ENCODE assay signal across 1 cellular context in the genomic region with DNA sequence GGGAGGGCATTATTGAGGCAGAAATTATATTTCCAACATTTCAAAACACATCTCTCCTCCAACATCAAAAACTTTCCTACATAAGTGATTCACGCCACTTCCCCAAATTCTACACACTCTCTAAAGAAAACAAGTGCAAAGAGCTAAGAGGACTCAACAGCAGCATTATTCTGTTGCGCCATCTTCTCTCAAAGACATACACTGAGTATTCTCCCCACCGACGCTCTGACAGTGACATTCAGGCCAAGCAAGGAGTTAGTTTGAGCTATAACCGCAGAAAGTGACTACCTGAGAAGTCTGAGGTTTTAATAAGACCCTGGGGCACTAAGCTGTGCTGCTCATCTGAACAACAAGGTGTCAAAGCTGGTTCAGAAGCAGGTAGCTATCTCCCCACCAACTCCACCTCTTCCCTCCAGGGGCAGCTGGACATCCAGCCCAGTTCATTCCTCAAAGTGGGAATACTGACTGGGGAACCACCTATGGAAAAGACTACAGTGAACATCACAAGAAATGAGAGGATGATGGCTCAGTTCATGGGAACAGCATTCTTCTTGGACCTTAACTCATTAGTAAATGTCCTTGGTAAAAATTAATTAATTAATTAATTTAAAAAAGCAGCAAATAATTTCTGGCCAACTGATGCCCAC.
A peak's percentile ranks its signal among the peaks of the same experiment; 100 is the strongest.
TF ChIP-seq lines count a peak whose summit lies in the region.

No MANE protein-coding gene starts in this region.

TF ChIP-seq in GM12878, 131 proteins besides CTCF, POLR2A, EP300 and RAD21 (continued from another document):
- TF ChIP-seq, protein P1, sequence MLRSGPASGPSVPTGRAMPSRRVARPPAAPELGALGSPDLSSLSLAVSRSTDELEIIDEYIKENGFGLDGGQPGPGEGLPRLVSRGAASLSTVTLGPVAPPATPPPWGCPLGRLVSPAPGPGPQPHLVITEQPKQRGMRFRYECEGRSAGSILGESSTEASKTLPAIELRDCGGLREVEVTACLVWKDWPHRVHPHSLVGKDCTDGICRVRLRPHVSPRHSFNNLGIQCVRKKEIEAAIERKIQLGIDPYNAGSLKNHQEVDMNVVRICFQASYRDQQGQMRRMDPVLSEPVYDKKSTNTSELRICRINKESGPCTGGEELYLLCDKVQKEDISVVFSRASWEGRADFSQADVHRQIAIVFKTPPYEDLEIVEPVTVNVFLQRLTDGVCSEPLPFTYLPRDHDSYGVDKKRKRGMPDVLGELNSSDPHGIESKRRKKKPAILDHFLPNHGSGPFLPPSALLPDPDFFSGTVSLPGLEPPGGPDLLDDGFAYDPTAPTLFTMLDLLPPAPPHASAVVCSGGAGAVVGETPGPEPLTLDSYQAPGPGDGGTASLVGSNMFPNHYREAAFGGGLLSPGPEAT (IDR thresholded peaks at IDR 0.05; ENCODE audit: low read depth) = peak; percentile 38
- TF ChIP-seq BACH1 (IDR thresholded peaks at IDR 0.05; ENCODE audit: borderline replicate concordance) (0 out of 2 replicates have a peak, but pooled peaks have one; percentile 38), STAT3 (IDR thresholded peaks at IDR 0.05; ENCODE audit: low read depth, low read length) (no peak), PRDM15 (CRISPR knock-in tag; IDR thresholded peaks at IDR 0.05) (no peak), ZNF217 (IDR thresholded peaks at IDR 0.05) (no peak), HCFC1 (IDR thresholded peaks at IDR 0.05; ENCODE audit: low read length) (no peak), SMARCA5 (IDR thresholded peaks at IDR 0.05) (0 out of 2 replicates have a peak, but pooled peaks have one; percentile 16), IRF4 (IDR thresholded peaks at IDR 0.05; ENCODE audit: low read depth, low read length) (0 out of 2 replicates have a peak, but pooled peaks have one; percentile 36), MEF2A (IDR thresholded peaks at IDR 0.05; ENCODE audit: insufficient read depth, low read depth, low read length) (no peak), TAF1 (IDR thresholded peaks at IDR 0.05; ENCODE audit: borderline replicate concordance, low read depth, low read length) (no peak), ZSCAN29 (IDR thresholded peaks at IDR 0.05) (no peak), SUPT20H (IDR thresholded peaks at IDR 0.05; ENCODE audit: borderline replicate concordance, control insufficient read depth, low read depth, low read length) (no peak), CEBPB (IDR thresholded peaks at IDR 0.05; ENCODE audit: borderline replicate concordance in 1 of 2, low read depth in 2 of 2, low read length in 2 of 2) (no peak), FOXM1 (IDR thresholded peaks at IDR 0.05; ENCODE audit: low read depth, low read length) (no peak; the same call in 1 of the 2 replicates), ZNF592 (IDR thresholded peaks at IDR 0.05) (no peak), SREBF1 (IDR thresholded peaks at IDR 0.05; ENCODE audit: low read length) (no peak), RBBP5 (conservative IDR thresholded peaks at IDR 0.05) (no peak), CBFB (IDR thresholded peaks at IDR 0.05; ENCODE audit: low read depth) (peak; percentile 69; the same call in 1 of the 2 replicates), RAD51 (IDR thresholded peaks at IDR 0.05) (no peak), RUNX3 (IDR thresholded peaks at IDR 0.05; ENCODE audit: low read length) (peak; percentile 95), USF1 (IDR thresholded peaks at IDR 0.05; ENCODE audit: borderline replicate concordance, extremely low read length, insufficient read depth, low read depth, low read length) (no peak), KAT2A (conservative IDR thresholded peaks at IDR 0.05; ENCODE audit: control insufficient read depth, low read depth, low read length) (no peak), NRF1 (conservative IDR thresholded peaks at IDR 0.05; ENCODE audit: low read depth, low read length) (no peak), BRCA1 (IDR thresholded peaks at IDR 0.05; ENCODE audit: low read depth, low read length) (no peak)
